In genomic region chr20:63706852-63707557, GRCh38 we compare ENCODE assay signal across 2 cellular contexts.
TF ChIP-seq lines count a peak whose summit lies in the region.

No MANE protein-coding gene starts in this region.

TF ChIP-seq in HCT116, 20 proteins besides CTCF, POLR2A, EP300 and RAD21:
- TF ChIP-seq POLR2AphosphoS5 (IDR thresholded peaks at IDR 0.05; ENCODE audit: low read depth, low read length) = peak; percentile 34; the same call in 1 of the 2 replicates
- no peak for TF ChIP-seq CBX3 (IDR thresholded peaks at IDR 0.05; ENCODE audit: low read depth)
- no peak for TF ChIP-seq ELF1 (IDR thresholded peaks at IDR 0.05; ENCODE audit: borderline replicate concordance, low read depth)

TF ChIP-seq in H1, 55 proteins besides CTCF, POLR2A, EP300 and RAD21:
- TF ChIP-seq SIN3A (conservative IDR thresholded peaks at IDR 0.05 in 1 of 2, IDR thresholded peaks at IDR 0.05 in 1 of 2; ENCODE audit: low read depth in 1 of 2, low read length in 2 of 2) = peak in 1 of 2 experiments; percentile 60; a peak in 2 of 4 replicates
- TF ChIP-seq SP1 (IDR thresholded peaks at IDR 0.05; ENCODE audit: low read depth, low read length) = no peak
